ENCODE assay signal across 29 cellular contexts in genomic region chr3:160460033-160460432, GRCh38. TPM values are rescaled to one million over a fixed set of nuclear protein-coding genes. Genes with fewer than 3 reads are reported as not detected.
"Had no signal": no experiment of that assay in that cellular context is flagged by ENCODE, and none has a peak within 500 bp of the region (broad histone marks: within the 10 kb centered on the region; RNA-seq: fewer than 3 reads in every experiment).

No MANE protein-coding gene starts in this region.

- DNase-seq: activated CD4-positive, alpha-beta T cell treated with anti-CD3 and anti-CD28 coated beads for 48 hours; activated CD4-positive, alpha-beta T cell treated with anti-CD3 and anti-CD28 coated beads, Interleukin-2, amount 50 U/mL, for 48 hours; activated CD8-positive, alpha-beta memory T cell treated with anti-CD3 and anti-CD28 coated beads for 24 hours; activated effector memory CD4-positive, alpha-beta T cell treated with anti-CD3 and anti-CD28 coated beads, Interleukin-2, amount 50 U/mL, for 16 hours; activated naive CD4-positive, alpha-beta T cell treated with anti-CD3 and anti-CD28 coated beads for 36 hours; activated naive CD8-positive, alpha-beta T cell treated with anti-CD3 and anti-CD28 coated beads for 36 hours; activated T-cell treated with anti-CD3 and anti-CD28 coated beads, Interleukin-2, amount 50 U/mL, for 1 hour; adrenal gland; cortex of kidney; endodermal cell; foreskin melanocyte; islet precursor cell; left cardiac atrium; left ventricle myocardium superior; mucosa of descending colon; nephron progenitor cell; nucleus accumbens; spleen; stimulated activated CD4-positive, alpha-beta T cell treated with anti-CD3 and anti-CD28 coated beads, Interleukin-2, amount 100 ng/mL, for 48 hours; stimulated activated naive CD4-positive, alpha-beta T cell treated with Interleukin-2 at 50 U/mL for 16 hours; trophoblast cell; uterus had no signal

- H3K4me3 ChIP-seq: adrenal gland, ascending aorta, cardiac muscle cell, esophagus muscularis mucosa, mucosa of descending colon, right atrium auricular region, spleen, thoracic aorta, uterus had no signal

- H3K27me3 ChIP-seq: ascending aorta, cardiac muscle cell, esophagus muscularis mucosa, right atrium auricular region, spleen, uterus had no signal

- H3K4me1 ChIP-seq: adrenal gland, ascending aorta, esophagus muscularis mucosa, right atrium auricular region, spleen, uterus had no signal

- H3K9me3 ChIP-seq: adrenal gland, ascending aorta, esophagus muscularis mucosa, mucosa of descending colon, right atrium auricular region, spleen, thoracic aorta, uterus had no signal

- ATAC-seq: activated CD4-positive, CD25-positive, alpha-beta regulatory T cell treated with anti-CD3 and anti-CD28 coated beads, Interleukin-2, amount 50 U/mL, for 24 hours; left cardiac atrium; left ventricle myocardium superior; mucosa of descending colon had no signal

- H3K36me3 ChIP-seq: adrenal gland, ascending aorta, cardiac muscle cell, esophagus muscularis mucosa, right atrium auricular region, spleen, thoracic aorta, uterus had no signal

- H3K27ac ChIP-seq: adrenal gland, ascending aorta, cardiac muscle cell, esophagus muscularis mucosa, right atrium auricular region, spleen, thoracic aorta, uterus, VCaP had no signal

RNA-seq across cellular contexts. Expression of gene TRIM59, which starts 10.4 kb away (rescaled TPM):
- total RNA-seq: ascending aorta had no signal
